ENCODE assay signal across 20 cellular contexts in genomic region chrX:97609357-97609756, GRCh38.
"Had no signal": no experiment of that assay in that cellular context is flagged by ENCODE, and none has a peak within 500 bp of the region (broad histone marks: within the 10 kb centered on the region; RNA-seq: fewer than 3 reads in every experiment).

No MANE protein-coding gene starts in this region.

- ATAC-seq: foreskin keratinocyte; gastroesophageal sphincter; heart left ventricle; left lung; left ventricle myocardium superior; lower lobe of right lung; naive thymus-derived CD4-positive, alpha-beta T cell had no signal

- H3K4me3 ChIP-seq: coronary artery, dorsolateral prefrontal cortex, esophagus muscularis mucosa, gastroesophageal sphincter, heart left ventricle, hepatocyte, left lung, lower lobe of right lung had no signal

- H3K27ac ChIP-seq: coronary artery, dorsolateral prefrontal cortex, esophagus muscularis mucosa, foreskin keratinocyte, gastroesophageal sphincter, heart left ventricle, hepatocyte, left lung, lower lobe of right lung had no signal

- H3K36me3 ChIP-seq: esophagus muscularis mucosa, gastroesophageal sphincter, heart left ventricle, left lung, lower lobe of right lung had no signal

- H3K27me3 ChIP-seq: esophagus muscularis mucosa, foreskin keratinocyte, gastroesophageal sphincter, hepatocyte, left lung had no signal

- H3K4me1 ChIP-seq: esophagus muscularis mucosa, foreskin keratinocyte, gastroesophageal sphincter, heart left ventricle, left lung, lower lobe of right lung had no signal

- DNase-seq: dermis blood vessel endothelial cell; dorsolateral prefrontal cortex; effector CD4-positive, alpha-beta T cell; effector memory CD4-positive, alpha-beta T cell; foreskin keratinocyte; heart left ventricle; hypothalamus; immature natural killer cell; islet precursor cell; kidney; kidney glomerular epithelial cell; left lung; left ventricle myocardium superior; lower lobe of right lung; mesenchymal stem cell; naive thymus-derived CD4-positive, alpha-beta T cell had no signal

- H3K9me3 ChIP-seq: esophagus muscularis mucosa, gastroesophageal sphincter, heart left ventricle, left lung, lower lobe of right lung had no signal
